9 cellular contexts compared by ENCODE assay signal in genomic region chr7:155489862-155490696, GRCh38. TPM values are rescaled to one million over a fixed set of nuclear protein-coding genes. Genes with fewer than 3 reads are reported as not detected.
DNase-seq lines count a peak whose midpoint lies in the region; ATAC-seq and TF ChIP-seq lines count a peak whose summit lies in the region.
"Had no signal": no experiment of that assay in that cellular context is flagged by ENCODE, and none has a peak within 500 bp of the region (broad histone marks: within the 10 kb centered on the region; RNA-seq: fewer than 3 reads in every experiment).

No MANE protein-coding gene starts in this region.

- CTCF ChIA-PET in CD4-positive, alpha-beta T cell (lab: Charles Lee) = no interaction called here
- CTCF ChIA-PET in activated B cell treated with CpG ODN at 0.5 μM for 24 hours (lab: Charles Lee) = no interaction called here

- H3K27ac Mint-ChIP-seq in CD4-positive, alpha-beta T cell = no peak overlapping the region
- peak overlapping the region; percentile 30 for H3K27ac Mint-ChIP-seq in activated B cell treated with CpG ODN at 0.5 μM for 24 hours

- H3K4me3 Mint-ChIP-seq in CD4-positive, alpha-beta T cell = peak overlapping the region; percentile 87
- peak overlapping the region; percentile 89 for H3K4me3 Mint-ChIP-seq in activated B cell treated with CpG ODN at 0.5 μM for 24 hours

- H3K27ac ChIP-seq in CD4-positive, alpha-beta T cell (ENCODE audit: low read depth, low read length) = no peak overlapping the region
- no peak overlapping the region for H3K27ac ChIP-seq in thoracic aorta

- POLR2A ChIA-PET in CD4-positive, alpha-beta T cell (lab: Charles Lee) = interaction anchor here (1.0 kb wide), 1 partner anchor 154 kb away, joined by 4 read pairs; the partner anchor contains the start of gene RBM33
- POLR2A ChIA-PET in activated B cell treated with CpG ODN at 0.5 μM for 24 hours (lab: Charles Lee) = no interaction called here

- peaks cover 9% of the 10 kb centered on the region for H3K27me3 ChIP-seq in CD4-positive, alpha-beta T cell (ENCODE audit: control insufficient read depth, insufficient read depth, low read length)
- H3K27me3 ChIP-seq in thoracic aorta (replicated peaks; ENCODE audit: insufficient read depth) = no peaks in the 10 kb centered on the region

- peaks cover 37% of the 10 kb centered on the region for H3K27me3 Mint-ChIP-seq in CD4-positive, alpha-beta T cell
- H3K27me3 Mint-ChIP-seq in activated B cell treated with CpG ODN at 0.5 μM for 24 hours = peaks cover 7% of the 10 kb centered on the region

- H3K36me3 ChIP-seq in thoracic aorta = no peaks in the 10 kb centered on the region

- H3K4me1 ChIP-seq in thoracic aorta (ENCODE audit: control insufficient read depth in 1 of 2, low read depth in 2 of 2) = peaks cover 5 to 14% of the 10 kb centered on the region in 2 donors

- H3K4me1 Mint-ChIP-seq in CD4-positive, alpha-beta T cell (ENCODE audit: low read depth) = peaks cover 15% of the 10 kb centered on the region
- H3K4me1 Mint-ChIP-seq in activated B cell treated with CpG ODN at 0.5 μM for 24 hours = peaks cover 25% of the 10 kb centered on the region

- intact Hi-C loops in CD4-positive, alpha-beta T cell (cut with DNase I, micrococcal nuclease) = no loop called here
- intact Hi-C loops in activated B cell treated with CpG ODN at 0.5 μM for 24 hours (cut with micrococcal nuclease) = loop anchor here (2.0 to 10.0 kb wide), 2 partner anchors 21 to 295 kb away; no protein-coding TSS in a partner anchor

- DNase-seq in CD4-positive, alpha-beta T cell = no peak
- DNase-seq in activated B cell treated with CpG ODN at 0.5 μM for 24 hours (no peak), iris pigment epithelial cell (ENCODE audit: low read depth) (peak; percentile 10), thoracic aorta (ENCODE audit: low spot score) (no peak), NCI-H82 (lab: John Stamatoyannopoulos, UW) (no peak)
- DNase-seq in activated effector memory CD4-positive, alpha-beta T cell treated with anti-CD3 and anti-CD28 coated beads, Interleukin-2, amount 50 U/mL, for 16 hours = no peak

- no peaks in the 10 kb centered on the region for H3K36me3 Mint-ChIP-seq in CD4-positive, alpha-beta T cell (ENCODE audit: low read depth)
- peaks cover 2% of the 10 kb centered on the region for H3K36me3 Mint-ChIP-seq in activated B cell treated with CpG ODN at 0.5 μM for 24 hours (ENCODE audit: low read depth)

- no peaks in the 10 kb centered on the region for H3K9me3 ChIP-seq in CD4-positive, alpha-beta T cell (ENCODE audit: control insufficient read depth, low read length)
- no peaks in the 10 kb centered on the region for H3K9me3 ChIP-seq in thoracic aorta

- no peaks in the 10 kb centered on the region for H3K9me3 Mint-ChIP-seq in CD4-positive, alpha-beta T cell
- H3K9me3 Mint-ChIP-seq in activated B cell treated with CpG ODN at 0.5 μM for 24 hours = no peaks in the 10 kb centered on the region

- no peak for TF ChIP-seq CTCF in CD4-positive, alpha-beta T cell (IDR thresholded peaks at IDR 0.05)
- TF ChIP-seq CTCF in activated B cell treated with CpG ODN at 0.5 μM for 24 hours (IDR thresholded peaks at IDR 0.05) (no peak), thoracic aorta (IDR thresholded peaks at IDR 0.05) (no peak)

- peak overlapping the region; percentile 69 for H3K4me3 ChIP-seq in thoracic aorta

- ATAC-seq in CD4-positive, alpha-beta T cell (ENCODE audit: poor library complexity) = no peak
- ATAC-seq in GM21447 (IDR thresholded peaks at IDR 0.05; ENCODE audit: unreplicated experiment) (peak; percentile 49), activated B cell treated with CpG ODN at 0.5 μM for 24 hours (ENCODE audit: low read depth) (peak; percentile 27), thoracic aorta (ENCODE audit: insufficient number of reproducible peaks, low FRiP score, low read depth) (no peak), HG03521 (IDR thresholded peaks at IDR 0.05; ENCODE audit: unreplicated experiment) (no peak)
- ATAC-seq: HCT116 had no signal

RNA-seq across cellular contexts. Expression of gene EN2, which starts 32.1 kb away (rescaled TPM):
- total RNA-seq in CD4-positive, alpha-beta T cell = not detected
- not detected in 2 replicates for total RNA-seq in activated B cell treated with CpG ODN at 0.5 μM for 24 hours
- total RNA-seq in thoracic aorta = under 1 TPM in 1 of 2 donors, not detected in 1; 0.27 TPM

RNA-seq across cellular contexts. Expression of gene CNPY1, which starts 56.3 kb away (rescaled TPM):
- not detected for total RNA-seq in CD4-positive, alpha-beta T cell
- total RNA-seq in activated B cell treated with CpG ODN at 0.5 μM for 24 hours (not detected in 2 replicates), thoracic aorta (not detected)

Comparison
In these comparisons a context has a peak if more than half of its experiments do, and no peak if none do; other contexts are left out.
1. ATAC-seq: peak in GM21447 (single experiment) and activated B cell treated with CpG ODN at 0.5 μM for 24 hours (single experiment); none in CD4-positive, alpha-beta T cell (single experiment), thoracic aorta (single experiment) and HG03521 (single experiment).